Comparison of ENCODE assay signal across 8 cellular contexts in genomic region chr1:1019122-1019999, GRCh38. TPM values are rescaled to one million over a fixed set of nuclear protein-coding genes. Genes with fewer than 3 reads are reported as not detected.
DNase-seq lines count a peak whose midpoint lies in the region; ATAC-seq lines count a peak whose summit lies in the region.

No MANE protein-coding gene starts in this region.

- H3K27ac Mint-ChIP-seq in IgD-negative memory B cell = peak overlapping the region in 2 of 3 donors; percentile 35 to 59
- H3K27ac Mint-ChIP-seq in activated naive CD8-positive, alpha-beta T cell treated with anti-CD3 and anti-CD28 coated beads, Interleukin-2, amount 50 U/mL, for 24 hours = no peak overlapping the region

- peak; percentile 84 for DNase-seq in ELR (ENCODE audit: low read depth)
- peak; percentile 33 to 46 for DNase-seq in SW 1271 (lab: John Stamatoyannopoulos, UW)
- peak; percentile 85 for DNase-seq in activated naive CD8-positive, alpha-beta T cell treated with anti-CD3 and anti-CD28 coated beads, Interleukin-2, amount 50 U/mL, for 24 hours
- DNase-seq in left cardiac atrium = peak; percentile 86
- peak; percentile 64 for DNase-seq in renal cortical epithelial cell (ENCODE audit: low read depth)

- peaks cover 0 to 7% (median 2%) of the 10 kb centered on the region in 3 donors for H3K4me1 Mint-ChIP-seq in IgD-negative memory B cell
- H3K4me1 Mint-ChIP-seq in activated naive CD8-positive, alpha-beta T cell treated with anti-CD3 and anti-CD28 coated beads, Interleukin-2, amount 50 U/mL, for 24 hours = peaks cover 22% of the 10 kb centered on the region

- H3K4me3 Mint-ChIP-seq in IgD-negative memory B cell = peak overlapping the region; percentile 40 to 80 (median 73)
- H3K4me3 Mint-ChIP-seq in activated naive CD8-positive, alpha-beta T cell treated with anti-CD3 and anti-CD28 coated beads, Interleukin-2, amount 50 U/mL, for 24 hours = peak overlapping the region; percentile 42

- H3K27me3 Mint-ChIP-seq in IgD-negative memory B cell = peaks cover 5% of the 10 kb centered on the region
- H3K27me3 Mint-ChIP-seq in activated naive CD8-positive, alpha-beta T cell treated with anti-CD3 and anti-CD28 coated beads, Interleukin-2, amount 50 U/mL, for 24 hours = no peaks in the 10 kb centered on the region

- H3K36me3 Mint-ChIP-seq in IgD-negative memory B cell = no peaks in the 10 kb centered on the region
- H3K36me3 Mint-ChIP-seq in activated naive CD8-positive, alpha-beta T cell treated with anti-CD3 and anti-CD28 coated beads, Interleukin-2, amount 50 U/mL, for 24 hours (ENCODE audit: low read depth) = peaks cover 2% of the 10 kb centered on the region

- ATAC-seq in GM21576 (IDR thresholded peaks at IDR 0.05; ENCODE audit: unreplicated experiment) (peak; percentile 62), left cardiac atrium (peak; percentile 85 to 94), HG03097 (IDR thresholded peaks at IDR 0.05; ENCODE audit: low FRiP score, unreplicated experiment) (no peak)
- peak; percentile 73 for ATAC-seq in activated naive CD8-positive, alpha-beta T cell treated with anti-CD3 and anti-CD28 coated beads, Interleukin-2, amount 50 U/mL, for 24 hours

- intact Hi-C loops in left cardiac atrium (cut with DNase I) = no loop called here

- H3K9me3 Mint-ChIP-seq in IgD-negative memory B cell = no peaks in the 10 kb centered on the region
- H3K9me3 Mint-ChIP-seq in activated naive CD8-positive, alpha-beta T cell treated with anti-CD3 and anti-CD28 coated beads, Interleukin-2, amount 50 U/mL, for 24 hours = no peaks in the 10 kb centered on the region

RNA-seq across cellular contexts. Expression of gene AGRN, which starts 0.6 kb away (rescaled TPM):
- 0.05 TPM for polyA plus RNA-seq in IgD-negative memory B cell
- total RNA-seq in left cardiac atrium (10 to 100 TPM; 14.8 to 25.7 TPM), renal cortical epithelial cell (353 and 1,083 TPM in 2 replicates)

RNA-seq across cellular contexts. Expression of gene ISG15, which starts 6.1 kb away (rescaled TPM):
- polyA plus RNA-seq in IgD-negative memory B cell = 191 TPM
- total RNA-seq in left cardiac atrium = 10 to 100 TPM; 13.4 to 42.3 TPM
- 15.7 and 196 TPM in 2 replicates for total RNA-seq in renal cortical epithelial cell

RNA-seq across cellular contexts. Expression of gene HES4, which starts 19.5 kb away (rescaled TPM):
- not detected for polyA plus RNA-seq in IgD-negative memory B cell
- total RNA-seq in left cardiac atrium (10 to 100 TPM; 42.1 to 68.3 TPM), renal cortical epithelial cell (12.4 and 78.1 TPM in 2 replicates)

RNA-seq across cellular contexts. Expression of gene PERM1, which starts 37.5 kb away (rescaled TPM):
- polyA plus RNA-seq in IgD-negative memory B cell = not detected
- total RNA-seq in left cardiac atrium = 10 to 100 TPM; 78.9 to 85.5 TPM
- 0.10 TPM in 1 of 2 replicates, not detected in the other for total RNA-seq in renal cortical epithelial cell

RNA-seq across cellular contexts. Expression of gene PLEKHN1, which starts 53.1 kb away (rescaled TPM):
- polyA plus RNA-seq in IgD-negative memory B cell = 0.14 TPM
- total RNA-seq in left cardiac atrium (under 1 TPM; 0.38 to 0.50 TPM), renal cortical epithelial cell (2.4 and 2.6 TPM in 2 replicates)

Comparison
In these comparisons a context has a peak if more than half of its experiments do, and no peak if none do; other contexts are left out.
1. RNA of gene AGRN, which starts 0.6 kb away (total RNA-seq): 353 to 1,083 TPM in renal cortical epithelial cell; 14.8 to 25.7 TPM in left cardiac atrium; every median in the first group is over 10 times any median in the second.
2. Peak in every context shown above with its lines, with median percentiles within 50 percentile points of each other: DNase-seq.